23 cellular contexts compared by ENCODE assay signal in the genomic region with DNA sequence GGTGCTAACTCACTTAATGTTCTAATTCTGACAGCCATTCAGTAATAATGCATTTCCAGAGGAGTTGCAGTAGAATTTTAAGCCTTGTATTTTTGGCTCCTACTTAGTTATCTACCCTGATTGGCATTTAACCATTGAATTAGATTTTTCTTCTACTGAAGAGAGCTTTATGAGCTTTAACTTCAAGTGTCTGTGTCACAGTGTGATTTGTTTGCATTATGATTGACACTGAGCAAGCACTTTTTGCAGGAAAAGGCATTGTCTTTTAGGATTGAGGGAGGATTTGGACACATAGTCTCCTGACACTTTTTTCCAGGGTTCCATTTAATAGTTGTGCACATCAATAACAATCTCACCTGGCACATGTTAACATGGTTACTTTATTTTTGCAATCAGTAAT. TPM values are rescaled to one million over a fixed set of nuclear protein-coding genes. Genes with fewer than 3 reads are reported as not detected.
"Had no signal": no experiment of that assay in that cellular context is flagged by ENCODE, and none has a peak within 500 bp of the region (broad histone marks: within the 10 kb centered on the region; RNA-seq: fewer than 3 reads in every experiment).

No MANE protein-coding gene starts in this region.

- H3K27ac ChIP-seq: adrenal gland, coronary artery, Peyer's patch, RWPE1, SJSA1 had no signal

- DNase-seq: activated CD4-positive, alpha-beta T cell treated with anti-CD3 and anti-CD28 coated beads for 4 hours; activated CD8-positive, alpha-beta memory T cell treated with anti-CD3 and anti-CD28 coated beads, Interleukin-2, amount 50 U/mL, for 48 hours; activated CD8-positive, alpha-beta T cell treated with anti-CD3 and anti-CD28 coated beads, Interleukin-2, amount 10 ng/mL, durations not matched to agents 7 days and 5 days; activated naive CD4-positive, alpha-beta T cell treated with anti-CD3 and anti-CD28 coated beads, Interleukin-2, amount 50 U/mL, for 16 hours; activated naive CD8-positive, alpha-beta T cell treated with anti-CD3 and anti-CD28 coated beads, Interleukin-2, amount 10 ng/mL, durations not matched to agents 7 days and 5 days; activated T-cell treated with anti-CD3 and anti-CD28 coated beads, Interleukin-2, amount 50 U/mL, for 1 hour; adrenal gland; anterior cingulate cortex; central memory CD4-positive, alpha-beta T cell; Karpas-422; MM.1S; NCI-H1436; NCI-H1694 treated with DMSO at 0.1 percent for 48 hours; NCI-H2081 treated with DMSO at 0.1 percent for 48 hours; NCI-H446; NCI-H524; NCI-H82; Peyer's patch; Right ventricle myocardium superior had no signal

- H3K4me3 ChIP-seq: adrenal gland, coronary artery, K562, Peyer's patch, SJSA1 had no signal

- H3K9me3 ChIP-seq: adrenal gland, Peyer's patch, SJSA1 had no signal

- H3K4me1 ChIP-seq: adrenal gland had no signal

- H3K27me3 ChIP-seq: adrenal gland, Peyer's patch, SJSA1 had no signal

- H3K36me3 ChIP-seq: adrenal gland, Peyer's patch, SJSA1 had no signal

RNA-seq across cellular contexts. Expression of a gene that starts 26.7 kb away (rescaled TPM):
- polyA plus RNA-seq: K562 had no signal
